ENCODE assay signal across 22 cellular contexts in the genomic region with DNA sequence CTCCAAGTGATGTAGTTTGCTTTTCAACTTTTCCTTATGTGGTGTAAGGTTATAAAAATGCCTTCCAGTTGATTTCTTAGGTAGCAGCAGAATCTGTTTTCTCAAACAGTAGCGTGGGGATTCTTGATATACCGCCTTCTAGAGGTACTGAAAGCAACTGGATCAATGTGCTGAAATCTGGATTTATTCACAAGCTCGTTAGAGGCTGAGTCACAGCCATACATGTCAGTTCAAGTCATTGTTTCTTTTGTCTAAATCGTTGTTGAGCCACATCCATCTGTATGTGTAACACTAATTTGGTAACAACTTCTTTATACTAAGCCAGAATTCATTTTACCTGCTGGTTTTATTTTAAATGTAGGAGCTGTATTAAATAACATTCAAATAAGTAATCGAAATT.
"Had no signal": no experiment of that assay in that cellular context is flagged by ENCODE, and none has a peak within 500 bp of the region (broad histone marks: within the 10 kb centered on the region; RNA-seq: fewer than 3 reads in every experiment).

No MANE protein-coding gene starts in this region.

- H3K27ac ChIP-seq: body of pancreas, heart left ventricle, sigmoid colon had no signal

- DNase-seq: activated CD4-positive, alpha-beta memory T cell treated with anti-CD3 and anti-CD28 coated beads, Interleukin-2, amount 10 ng/mL, durations not matched to agents 7 days and 5 days; activated CD4-positive, alpha-beta T cell treated with anti-CD3 and anti-CD28 coated beads for 4 hours; activated CD4-positive, CD25-positive, alpha-beta regulatory T cell; activated gamma-delta T cell; activated naive CD4-positive, alpha-beta T cell treated with anti-CD3 and anti-CD28 coated beads, Interleukin-2, amount 50 U/mL, for 16 hours; activated naive CD8-positive, alpha-beta T cell treated with anti-CD3 and anti-CD28 coated beads, Interleukin-2, amount 50 U/mL, for 24 hours; activated T-cell treated with anti-CD3 and anti-CD28 coated beads, Interleukin-2, amount 50 U/mL, for 72 hours; body of pancreas; caudate nucleus; effector CD4-positive, alpha-beta T cell; heart left ventricle; left colon; mesenchymal stem cell; occipital lobe; sigmoid colon; stimulated activated CD4-positive, alpha-beta T cell treated with anti-CD3 and anti-CD28 coated beads, Interleukin-2, amount 100 ng/mL, for 48 hours; stimulated activated CD8-positive, alpha-beta memory T cell treated with anti-CD3 and anti-CD28 coated beads, Interleukin-4, amount 100 ng/mL, for 48 hours; stimulated activated naive B cell treated with anti-CD40 and anti-IgM and Interleukin-4, amounts not matched to agents 10 μg/mL and 1 μg/mL and 100 μg/mL, for 72 hours; T1000 had no signal

- H3K36me3 Mint-ChIP-seq: stimulated activated naive B cell treated with anti-CD40 and anti-IgM and Interleukin-4, amounts not matched to agents 10 μg/mL and 1 μg/mL and 100 μg/mL, for 72 hours; type B pancreatic cell had no signal

- H3K27me3 ChIP-seq: body of pancreas, heart left ventricle, sigmoid colon had no signal

- H3K4me3 ChIP-seq: body of pancreas, heart left ventricle, sigmoid colon had no signal

- H3K4me1 ChIP-seq: body of pancreas, heart left ventricle, sigmoid colon had no signal

- H3K27me3 Mint-ChIP-seq: activated CD4-positive, alpha-beta memory T cell treated with anti-CD3 and anti-CD28 coated beads, Interleukin-2, amount 10 ng/mL, durations not matched to agents 7 days and 5 days; activated naive CD8-positive, alpha-beta T cell treated with anti-CD3 and anti-CD28 coated beads, Interleukin-2, amount 50 U/mL, for 24 hours; dendritic cell treated with granulocyte-macrophage colony-stimulating factor and Interleukin-4, amounts not matched to agents 40 ng/mL and 50 ng/mL, for 4 days; stimulated activated naive B cell treated with anti-CD40 and anti-IgM and Interleukin-4, amounts not matched to agents 10 μg/mL and 1 μg/mL and 100 μg/mL, for 72 hours; type B pancreatic cell had no signal

- H3K9me3 Mint-ChIP-seq: activated CD4-positive, alpha-beta memory T cell treated with anti-CD3 and anti-CD28 coated beads, Interleukin-2, amount 10 ng/mL, durations not matched to agents 7 days and 5 days; T-helper 1 cell treated with Interleukin-12 subunit alpha and Interleukin-12 subunit beta and Interleukin-4 antibody, amounts not matched to agents 30 μg/mL and 1 μg/mL, for 36 hours; type B pancreatic cell had no signal

- H3K27ac Mint-ChIP-seq: activated CD4-positive, alpha-beta memory T cell treated with anti-CD3 and anti-CD28 coated beads, Interleukin-2, amount 10 ng/mL, durations not matched to agents 7 days and 5 days; activated naive CD8-positive, alpha-beta T cell treated with anti-CD3 and anti-CD28 coated beads, Interleukin-2, amount 50 U/mL, for 24 hours; activated T-cell treated with anti-CD3 and anti-CD28 coated beads, Interleukin-2, amount 50 U/mL, for 72 hours; dendritic cell treated with granulocyte-macrophage colony-stimulating factor and Interleukin-4, amounts not matched to agents 40 ng/mL and 50 ng/mL, for 4 days; stimulated activated naive B cell treated with anti-CD40 and anti-IgM and Interleukin-4, amounts not matched to agents 10 μg/mL and 1 μg/mL and 100 μg/mL, for 72 hours; T-helper 1 cell treated with Interleukin-12 subunit alpha and Interleukin-12 subunit beta and Interleukin-4 antibody, amounts not matched to agents 30 μg/mL and 1 μg/mL, for 36 hours; type B pancreatic cell had no signal

- H3K9me3 ChIP-seq: body of pancreas, heart left ventricle, sigmoid colon had no signal

- H3K36me3 ChIP-seq: heart left ventricle, sigmoid colon had no signal

- H3K4me1 Mint-ChIP-seq: activated CD4-positive, alpha-beta memory T cell treated with anti-CD3 and anti-CD28 coated beads, Interleukin-2, amount 10 ng/mL, durations not matched to agents 7 days and 5 days; activated naive CD8-positive, alpha-beta T cell treated with anti-CD3 and anti-CD28 coated beads, Interleukin-2, amount 50 U/mL, for 24 hours; stimulated activated naive B cell treated with anti-CD40 and anti-IgM and Interleukin-4, amounts not matched to agents 10 μg/mL and 1 μg/mL and 100 μg/mL, for 72 hours had no signal

- H3K4me3 Mint-ChIP-seq: activated CD4-positive, alpha-beta memory T cell treated with anti-CD3 and anti-CD28 coated beads, Interleukin-2, amount 10 ng/mL, durations not matched to agents 7 days and 5 days; activated naive CD8-positive, alpha-beta T cell treated with anti-CD3 and anti-CD28 coated beads, Interleukin-2, amount 50 U/mL, for 24 hours; activated T-cell treated with anti-CD3 and anti-CD28 coated beads, Interleukin-2, amount 50 U/mL, for 72 hours; dendritic cell treated with granulocyte-macrophage colony-stimulating factor and Interleukin-4, amounts not matched to agents 40 ng/mL and 50 ng/mL, for 4 days; stimulated activated naive B cell treated with anti-CD40 and anti-IgM and Interleukin-4, amounts not matched to agents 10 μg/mL and 1 μg/mL and 100 μg/mL, for 72 hours; T-helper 1 cell treated with Interleukin-12 subunit alpha and Interleukin-12 subunit beta and Interleukin-4 antibody, amounts not matched to agents 30 μg/mL and 1 μg/mL, for 36 hours; type B pancreatic cell had no signal
